ENCODE assay signal across 8 cellular contexts in the genomic region with DNA sequence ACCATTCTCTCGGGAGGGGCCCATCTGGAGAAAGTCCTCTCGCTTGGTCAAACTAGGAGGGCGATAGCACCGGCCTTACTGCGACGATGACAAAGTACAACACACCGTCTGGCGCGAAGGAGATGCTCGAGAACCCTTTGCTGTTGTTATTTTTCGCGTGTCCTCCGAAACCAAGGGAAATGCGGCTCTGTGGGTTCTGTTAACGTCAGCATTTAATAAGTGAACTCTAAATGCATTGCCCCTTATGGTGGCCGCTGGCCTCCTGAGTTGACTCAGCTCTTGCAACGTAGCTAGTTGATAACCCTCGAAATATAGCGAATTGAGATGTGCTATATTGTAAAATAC. TPM values are rescaled to one million over a fixed set of nuclear protein-coding genes. Genes with fewer than 3 reads are reported as not detected.
A peak's percentile ranks its signal among the peaks of the same experiment; 100 is the strongest.
DNase-seq lines count a peak whose midpoint lies in the region; ATAC-seq and TF ChIP-seq lines count a peak whose summit lies in the region.

No MANE protein-coding gene starts in this region.

- H3K36me3 ChIP-seq in psoas muscle (ENCODE audit: insufficient read depth in 1 of 2, low read depth in 1 of 2) = no peaks in the 10 kb centered on the region

- H3K4me3 Mint-ChIP-seq in IgD-negative memory B cell (peak overlapping the region; percentile 99 to 100 (median 100)), glutamatergic neuron (ENCODE audit: unreplicated experiment) (peak overlapping the region; percentile 99)
- peak overlapping the region; percentile 99 for H3K4me3 Mint-ChIP-seq in activated CD8-positive, alpha-beta T cell treated with anti-CD3 and anti-CD28 coated beads, Interleukin-2, amount 10 ng/mL, durations not matched to agents 7 days and 5 days

- H3K36me3 Mint-ChIP-seq in IgD-negative memory B cell (peaks cover 2% of the 10 kb centered on the region), glutamatergic neuron (ENCODE audit: unreplicated experiment) (peaks cover 7% of the 10 kb centered on the region)
- peaks cover 16% of the 10 kb centered on the region for H3K36me3 Mint-ChIP-seq in activated CD8-positive, alpha-beta T cell treated with anti-CD3 and anti-CD28 coated beads, Interleukin-2, amount 10 ng/mL, durations not matched to agents 7 days and 5 days (ENCODE audit: low read depth)

- H3K9me3 ChIP-seq in psoas muscle = no peaks in the 10 kb centered on the region

- CTCF ChIA-PET in activated CD8-positive, alpha-beta T cell treated with anti-CD3 and anti-CD28 coated beads, Interleukin-2, amount 10 ng/mL, durations not matched to agents 7 days and 5 days (lab: Charles Lee) = interaction anchor here (0.8 to 3.7 kb wide), 30 partner anchors 8 to 508 kb away, joined by 3 to 42 read pairs (median 6); a partner anchor contains a TSS

- peak overlapping the region; percentile 99 to 100 (median 99) for H3K27ac Mint-ChIP-seq in IgD-negative memory B cell
- peak overlapping the region; percentile 100 for H3K27ac Mint-ChIP-seq in activated CD8-positive, alpha-beta T cell treated with anti-CD3 and anti-CD28 coated beads, Interleukin-2, amount 10 ng/mL, durations not matched to agents 7 days and 5 days
- peak overlapping the region; percentile 98 for H3K27ac Mint-ChIP-seq in glutamatergic neuron (ENCODE audit: unreplicated experiment)

- POLR2A ChIA-PET in activated CD8-positive, alpha-beta T cell treated with anti-CD3 and anti-CD28 coated beads, Interleukin-2, amount 10 ng/mL, durations not matched to agents 7 days and 5 days (lab: Charles Lee) = interaction anchor here (0.8 to 3.9 kb wide), 29 partner anchors 12 to 1960 kb away, joined by 3 to 68 read pairs (median 5); a partner anchor contains a TSS

- TF ChIP-seq CTCF in glutamatergic neuron (IDR thresholded peaks at IDR 0.05; ENCODE audit: partially characterized antibody, unreplicated experiment) (no peak), psoas muscle (IDR thresholded peaks at IDR 0.05) (no peak)

- 2% methylated on average over 19 of the region's 19 CpGs for WGBS in psoas muscle, 3 donors

- intact Hi-C loops in psoas muscle (cut with DNase I) = no loop called here

- H3K4me1 ChIP-seq in psoas muscle = peaks cover 24% of the 10 kb centered on the region

- peak; percentile 1 for ATAC-seq in activated CD8-positive, alpha-beta T cell treated with anti-CD3 and anti-CD28 coated beads, Interleukin-2, amount 10 ng/mL, durations not matched to agents 7 days and 5 days
- ATAC-seq in psoas muscle (peak in 2 of 4 donors; percentile 9 to 21), HG02885 (IDR thresholded peaks at IDR 0.05; ENCODE audit: poor library complexity, unreplicated experiment) (no peak), GM19467 (IDR thresholded peaks at IDR 0.05; ENCODE audit: unreplicated experiment) (no peak)

- H3K4me1 Mint-ChIP-seq in IgD-negative memory B cell = peaks cover 11 to 21% (median 11%) of the 10 kb centered on the region in 3 donors
- H3K4me1 Mint-ChIP-seq in activated CD8-positive, alpha-beta T cell treated with anti-CD3 and anti-CD28 coated beads, Interleukin-2, amount 10 ng/mL, durations not matched to agents 7 days and 5 days (ENCODE audit: low read depth) = peaks cover 24% of the 10 kb centered on the region
- H3K4me1 Mint-ChIP-seq in glutamatergic neuron (ENCODE audit: low read depth, unreplicated experiment) = peaks cover 5% of the 10 kb centered on the region

- DNase-seq in NCI-H748 (lab: John Stamatoyannopoulos, UW; ENCODE audit: unreplicated experiment) (peak; percentile 68), NCI-H748 treated with DMSO at 0.1 percent for 48 hours (lab: John Stamatoyannopoulos, UW) (no peak), glutamatergic neuron (no peak), psoas muscle (no peak)
- DNase-seq in activated CD8-positive, alpha-beta T cell treated with anti-CD3 and anti-CD28 coated beads, Interleukin-2, amount 10 ng/mL, durations not matched to agents 7 days and 5 days = peak; percentile 66

- peak overlapping the region; percentile 98 for H3K27ac ChIP-seq in psoas muscle

- H3K4me3 ChIP-seq in psoas muscle = peak overlapping the region; percentile 93

- H3K27me3 Mint-ChIP-seq in IgD-negative memory B cell (no peaks in the 10 kb centered on the region), glutamatergic neuron (ENCODE audit: unreplicated experiment) (peaks cover 5% of the 10 kb centered on the region)
- no peaks in the 10 kb centered on the region for H3K27me3 Mint-ChIP-seq in activated CD8-positive, alpha-beta T cell treated with anti-CD3 and anti-CD28 coated beads, Interleukin-2, amount 10 ng/mL, durations not matched to agents 7 days and 5 days (ENCODE audit: low read depth)

- H3K9me3 Mint-ChIP-seq in IgD-negative memory B cell (peaks cover 0 to 9% (median 5%) of the 10 kb centered on the region in 3 donors), glutamatergic neuron (ENCODE audit: unreplicated experiment) (peaks cover 5% of the 10 kb centered on the region)
- H3K9me3 Mint-ChIP-seq in activated CD8-positive, alpha-beta T cell treated with anti-CD3 and anti-CD28 coated beads, Interleukin-2, amount 10 ng/mL, durations not matched to agents 7 days and 5 days (ENCODE audit: insufficient read depth) = no peaks in the 10 kb centered on the region

- H3K27me3 ChIP-seq in psoas muscle (ENCODE audit: insufficient read depth in 3 of 3, low read length in 2 of 3) = no peaks in the 10 kb centered on the region

RNA-seq across cellular contexts. Expression of a gene that starts 0.6 kb away (rescaled TPM):
- 190 TPM for polyA plus RNA-seq in IgD-negative memory B cell
- 10 to 100 TPM; 63.2 to 64.7 TPM for total RNA-seq in activated CD8-positive, alpha-beta T cell treated with anti-CD3 and anti-CD28 coated beads, Interleukin-2, amount 10 ng/mL, durations not matched to agents 7 days and 5 days
- total RNA-seq in glutamatergic neuron (ENCODE audit: unreplicated experiment) = 97.8 TPM
- 10 to 100 TPM; 37.4 to 70.2 (median 55.1) TPM for total RNA-seq in psoas muscle
- polyA plus RNA-seq in psoas muscle = 10 to 100 TPM; 78.6 to 90.7 (median 82.8) TPM

RNA-seq across cellular contexts. Expression of a gene that starts 13.5 kb away (rescaled TPM):
- polyA plus RNA-seq in IgD-negative memory B cell = 6.3 TPM
- total RNA-seq in activated CD8-positive, alpha-beta T cell treated with anti-CD3 and anti-CD28 coated beads, Interleukin-2, amount 10 ng/mL, durations not matched to agents 7 days and 5 days = 1 to 10 TPM; 4.9 to 6.1 TPM
- 4.7 TPM for total RNA-seq in glutamatergic neuron (ENCODE audit: unreplicated experiment)
- 10 to 100 TPM in 2 of 4 donors, 1 to 10 TPM in 2; 7.9 to 17.8 (median 11.2) TPM for total RNA-seq in psoas muscle
- 10 to 100 TPM; 13.4 to 21.4 (median 18.4) TPM for polyA plus RNA-seq in psoas muscle

Comparison
In these comparisons a context has a peak if more than half of its experiments do, and no peak if none do; other contexts are left out.
1. DNase-seq: peak in NCI-H748 (single experiment) and activated CD8-positive, alpha-beta T cell treated with anti-CD3 and anti-CD28 coated beads, Interleukin-2, amount 10 ng/mL, durations not matched to agents 7 days and 5 days (single experiment); none in NCI-H748 treated with DMSO at 0.1 percent for 48 hours (single experiment), glutamatergic neuron (single experiment) and psoas muscle (0 of 2).
2. Peak in every context shown above with its lines, with median percentiles within 50 percentile points of each other: H3K27ac Mint-ChIP-seq and H3K4me3 Mint-ChIP-seq.